In genomic region chr9:113638504-113638903, GRCh38 we compare ENCODE assay signal across 27 cellular contexts.
DNase-seq lines count a peak whose midpoint lies in the region; FAIRE-seq and TF ChIP-seq lines count a peak whose summit lies in the region.
"Had no signal": no experiment of that assay in that cellular context is flagged by ENCODE, and none has a peak within 500 bp of the region (broad histone marks: within the 10 kb centered on the region; RNA-seq: fewer than 3 reads in every experiment).

No MANE protein-coding gene starts in this region.

- WGBS in sigmoid colon, 2 donors = 76 to 79% methylated on average over 7 of the region's 7 CpGs

- H3K9me3 ChIP-seq in sigmoid colon = no peaks in the 10 kb centered on the region
- H3K9me3 ChIP-seq: A549; BE2C; BLaER1 treated with 17β-estradiol and CSF1 and Interleukin-3, amounts not matched to agents 10 nM and 100 nM had no signal

- no peak for DNase-seq in HTR-8/SVneo (ENCODE audit: insufficient read length, low spot score)
- DNase-seq in SK-N-DZ (ENCODE audit: low spot score) = peak; percentile 80
- peak; percentile 67 for DNase-seq in left kidney (ENCODE audit: low read depth, low spot score)
- DNase-seq in sigmoid colon = no peak
- DNase-seq in NCI-H524 (lab: John Stamatoyannopoulos, UW) = no peak
- DNase-seq in NOMO-1 treated with DMSO at 0.1 percent for 48 hours (lab: John Stamatoyannopoulos, UW; ENCODE audit: unreplicated experiment) = no peak
- no peak for DNase-seq in stimulated activated CD4-positive, alpha-beta T cell treated with anti-CD3 and anti-CD28 coated beads, Interleukin-4, amount 100 ng/mL, for 24 hours
- DNase-seq: 8988T; ACHN; AML-193; BE2C; CD4-positive, alpha-beta T cell; CD8-positive, alpha-beta memory T cell; DMS 273 treated with DMSO at 0.1 percent for 48 hours; DMS79; EL; GDM1; GM23248; H7; HCEC 1CT had no signal

- FAIRE-seq in HTR-8/SVneo (lab: Jason Lieb, UNC) = peak; percentile 4
- FAIRE-seq: A549, D721Med, GM12891, GM18507, GM19239, H1 had no signal

- H3K36me3 ChIP-seq in sigmoid colon = no peaks in the 10 kb centered on the region
- H3K36me3 ChIP-seq: BE2C; BLaER1 treated with 17β-estradiol and CSF1 and Interleukin-3, amounts not matched to agents 10 nM and 100 nM had no signal

- no peak for TF ChIP-seq CTCF in sigmoid colon (IDR thresholded peaks at IDR 0.05)

- intact Hi-C loops in sigmoid colon (cut with DNase I) = no loop called here

- H3K27ac ChIP-seq in sigmoid colon = peak overlapping the region in 3 of 4 donors; percentile 2 to 59 (median 46)
- H3K27ac ChIP-seq: A549; BLaER1 treated with 17β-estradiol and CSF1 and Interleukin-3, amounts not matched to agents 10 nM and 100 nM; GM23248 had no signal

- no peak overlapping the region for H3K4me3 ChIP-seq in sigmoid colon
- H3K4me3 ChIP-seq: A549; BLaER1 treated with 17β-estradiol and CSF1 and Interleukin-3, amounts not matched to agents 10 nM and 100 nM; GM23248 had no signal

- H3K4me1 ChIP-seq in sigmoid colon = peaks cover 0 to 18% (median 8%) of the 10 kb centered on the region in 4 donors
- H3K4me1 ChIP-seq: A549, BE2C had no signal

- no peaks in the 10 kb centered on the region for H3K27me3 ChIP-seq in sigmoid colon
- H3K27me3 ChIP-seq: BE2C; BLaER1 treated with 17β-estradiol and CSF1 and Interleukin-3, amounts not matched to agents 10 nM and 100 nM had no signal

- TF ChIP-seq EP300 in sigmoid colon (IDR thresholded peaks at IDR 0.05) = peak in 1 of 4 donors; percentile 34

- TF ChIP-seq POLR2A in sigmoid colon (IDR thresholded peaks at IDR 0.05) = no peak

Comparison
In these comparisons a context has a peak if more than half of its experiments do, and no peak if none do; other contexts are left out.
1. DNase-seq: peak in SK-N-DZ (single experiment) and left kidney (single experiment); none in HTR-8/SVneo (single experiment), sigmoid colon (single experiment), NCI-H524 (0 of 2), NOMO-1 treated with DMSO at 0.1 percent for 48 hours (single experiment) and stimulated activated CD4-positive, alpha-beta T cell treated with anti-CD3 and anti-CD28 coated beads, Interleukin-4, amount 100 ng/mL, for 24 hours (single experiment).